ENCODE assay signal across 21 cellular contexts in the genomic region with DNA sequence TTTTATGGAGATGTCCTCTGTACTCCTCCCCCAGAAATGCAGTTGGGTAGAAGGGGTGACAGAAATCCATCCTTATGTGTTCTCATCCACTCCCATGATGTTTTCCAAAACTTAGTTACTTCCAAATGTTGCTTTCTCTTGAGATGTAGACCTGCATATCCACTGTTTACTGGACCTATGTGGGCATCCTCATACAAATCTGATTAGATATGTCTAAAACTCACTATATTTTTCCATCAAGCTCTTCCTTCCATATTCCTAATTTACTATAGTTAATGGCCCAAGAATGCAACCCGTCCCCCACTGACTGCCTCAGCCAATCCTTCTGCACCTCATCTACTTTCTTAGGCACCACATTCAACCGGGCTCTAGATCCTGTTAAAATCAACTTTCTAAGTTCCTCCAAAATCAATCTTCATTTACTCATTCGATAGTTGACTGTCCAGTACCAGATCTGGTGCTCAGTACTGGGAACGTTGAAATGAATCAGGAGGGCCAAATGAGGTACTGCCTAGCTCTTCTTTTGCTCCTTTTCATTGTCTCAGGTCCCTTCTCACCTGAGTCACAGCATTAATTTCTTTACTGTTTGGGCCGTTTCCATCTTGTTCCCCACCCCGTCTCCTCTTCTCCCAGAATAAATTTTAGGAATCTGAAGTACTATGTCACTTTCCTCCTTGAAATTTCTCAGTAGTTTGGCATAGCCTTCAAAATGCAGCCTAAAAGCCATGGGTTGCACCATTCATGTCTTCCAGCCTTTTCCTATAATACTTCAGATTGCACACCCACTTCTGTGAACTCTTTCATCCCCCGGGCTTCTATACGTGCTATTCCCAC. TPM values are rescaled to one million over a fixed set of nuclear protein-coding genes. Genes with fewer than 3 reads are reported as not detected.
DNase-seq lines count a peak whose midpoint lies in the region; ATAC-seq and TF ChIP-seq lines count a peak whose summit lies in the region.
"Had no signal": no experiment of that assay in that cellular context is flagged by ENCODE, and none has a peak within 500 bp of the region (broad histone marks: within the 10 kb centered on the region; RNA-seq: fewer than 3 reads in every experiment).

No MANE protein-coding gene starts in this region.

- H2AFZ ChIP-seq in HCT116 (ENCODE audit: low read depth, low read length, poor library complexity, severe bottlenecking): no peak overlapping the region

- no peak for TF ChIP-seq RAD21 in HCT116 (IDR thresholded peaks at IDR 0.05; ENCODE audit: low read depth)

- H3K79me2 ChIP-seq in HCT116 (ENCODE audit: insufficient read depth, low read length): peaks cover 28% of the 10 kb centered on the region

- no peaks in the 10 kb centered on the region; a peak in 1 of 4 replicates for H3K4me1 ChIP-seq in HCT116 (ENCODE audit: control insufficient read depth in 1 of 2, insufficient read depth in 2 of 2, low read length in 2 of 2)

- RAD21 ChIA-PET in HCT116 (lab: Charles Lee; ENCODE audit: low non-redundant PET in 1 of 2, low total read pairs in 2 of 2, uncharacterized antibody in 2 of 2, unreplicated experiment in 2 of 2): no interaction called here

- no peaks in the 10 kb centered on the region for H3K9me3 ChIP-seq in HCT116 (ENCODE audit: control insufficient read depth in 1 of 2, insufficient read depth in 1 of 2, low read depth in 1 of 2, low read length in 2 of 2)
- H3K9me3 ChIP-seq: heart right ventricle had no signal

- H3K9ac ChIP-seq in HCT116 (ENCODE audit: low read length): no peak overlapping the region

- H3K4me3 ChIP-seq in HCT116 (replicated peaks in 1 of 2; ENCODE audit: low read depth in 1 of 2, low read length in 2 of 2): no peak overlapping the region
- H3K4me3 ChIP-seq: heart right ventricle, SK-N-MC had no signal

- BruUV-seq in HCT116 (replicated peaks; lab: Mats Ljungman, UMichigan): no TSS peak

- TF ChIP-seq CTCF in HCT116 (IDR thresholded peaks at IDR 0.05 in 2 of 3, conservative IDR thresholded peaks at IDR 0.05 in 1 of 3; ENCODE audit: borderline replicate concordance in 1 of 3, insufficient read depth in 1 of 3, low read depth in 2 of 3, low read length in 2 of 3): no peak

- POLR2A ChIA-PET in HCT116 (lab: Charles Lee): interaction anchor here (1.6 to 1.8 kb wide), 2 partner anchors 7 to 9 kb away, joined by 4 to 5 read pairs; partner anchors contain the start of gene PLK2

- no peaks in the 10 kb centered on the region for H3K9me2 ChIP-seq in HCT116 (ENCODE audit: insufficient read depth)

- no peak overlapping the region for H3K4me2 ChIP-seq in HCT116 (ENCODE audit: low read length)

- H3K27me3 ChIP-seq in HCT116 (ENCODE audit: insufficient read depth, low read length): no peaks in the 10 kb centered on the region
- H3K27me3 ChIP-seq: heart right ventricle had no signal

- ATAC-seq in HCT116: peak; percentile 38; the same call in 1 of the 2 replicates
- peak; percentile 20 for ATAC-seq in SK-N-SH treated with all-trans-retinoic acid at 6 μM for 48 hours
- ATAC-seq in esophagus mucosa: peak; percentile 25
- ATAC-seq: activated CD8-positive, alpha-beta T cell treated with anti-CD3 and anti-CD28 coated beads for 36 hours; natural killer cell treated with Interleukin-12 subunit alpha and Interleukin-12 subunit beta and Interleukin-15 and Interleukin-18, amount 100 ng/mL, for 72 hours; stimulated activated naive B cell treated with anti-CD40 and anti-IgM and Interleukin-4, amounts not matched to agents 10 μg/mL and 1 μg/mL and 100 μg/mL, for 72 hours had no signal

- H3K36me3 ChIP-seq in HCT116 (ENCODE audit: control insufficient read depth in 1 of 2, insufficient read depth in 2 of 2, low read length in 2 of 2): peaks cover 33% of the 10 kb centered on the region in 2 experiments

- intact Hi-C loops in HCT116 (cut with micrococcal nuclease): no loop called here

- no peak for TF ChIP-seq POLR2A in HCT116 (IDR thresholded peaks at IDR 0.05; ENCODE audit: borderline replicate concordance, extremely low read depth, insufficient read depth, insufficient read length)

- H3K27ac ChIP-seq in HCT116 (ENCODE audit: low read depth, low read length): no peak overlapping the region
- H3K27ac ChIP-seq: SK-N-MC had no signal

- H4K20me1 ChIP-seq in HCT116 (ENCODE audit: insufficient read depth): peaks cover 29% of the 10 kb centered on the region; the same call in 1 of the 2 replicates

- DNase-seq in HCT116 (ENCODE audit: low read depth, low spot score) (no peak), myocyte (ENCODE audit: low read depth) (peak; percentile 22), foreskin melanocyte (no peak), SIG-M5 treated with dmso at 0.1 percent for 504 hours (lab: John Stamatoyannopoulos, UW; ENCODE audit: unreplicated experiment) (no peak), DMS53 treated with DMSO at 0.1 percent for 48 hours (lab: John Stamatoyannopoulos, UW; ENCODE audit: unreplicated experiment) (no peak), DMS79 (lab: John Stamatoyannopoulos, UW) (no peak)
- DNase-seq: activated CD4-positive, CD25-positive, alpha-beta regulatory T cell; activated CD8-positive, alpha-beta T cell treated with anti-CD3 and anti-CD28 coated beads for 36 hours; activated naive CD4-positive, alpha-beta T cell treated with Interleukin-2 at 50 U/mL for 16 hours; amniotic stem cell; CD4-positive, CD25-positive, alpha-beta regulatory T cell; DMS153; GOT3; heart right ventricle; NCI-H187; NCI-H2227 treated with DMSO at 0.1 percent for 48 hours; stimulated activated naive B cell treated with anti-CD40 and anti-IgM and Interleukin-4, amounts not matched to agents 10 μg/mL and 1 μg/mL and 100 μg/mL, for 72 hours had no signal

- CTCF ChIA-PET in HCT116 (lab: Charles Lee): no interaction called here

TF ChIP-seq in HCT116, 20 proteins besides CTCF, POLR2A, EP300 and RAD21 (continues in another document):
- TF ChIP-seq POLR2AphosphoS5 (IDR thresholded peaks at IDR 0.05; ENCODE audit: low read depth, low read length) (no peak), MAX (IDR thresholded peaks at IDR 0.05) (no peak), JUND (IDR thresholded peaks at IDR 0.05) (no peak), SIN3A (IDR thresholded peaks at IDR 0.05; ENCODE audit: low read depth) (no peak), SRF (IDR thresholded peaks at IDR 0.05; ENCODE audit: low read depth) (no peak)

TF ChIP-seq in SK-N-SH treated with all-trans-retinoic acid at 6 μM for 48 hours, 23 proteins besides CTCF, POLR2A, EP300 and RAD21 (continues in another document):
- TF ChIP-seq ZFP3 (CRISPR knock-in tag; IDR thresholded peaks at IDR 0.05): no peak
- TF ChIP-seq TOX (CRISPR knock-in tag; IDR thresholded peaks at IDR 0.05; ENCODE audit: borderline replicate concordance): no peak; the same call in none of the 2 replicates
- no peak; the same call in 1 of the 2 replicates for TF ChIP-seq CREB5 (CRISPR knock-in tag; IDR thresholded peaks at IDR 0.05; ENCODE audit: low read depth)
- no peak for TF ChIP-seq ZNF70 (CRISPR knock-in tag; IDR thresholded peaks at IDR 0.05)
- peak; percentile 91; the same call in 1 of the 2 replicates for TF ChIP-seq RARB (CRISPR knock-in tag; IDR thresholded peaks at IDR 0.05)
- TF ChIP-seq POU6F1 (CRISPR knock-in tag; IDR thresholded peaks at IDR 0.05; ENCODE audit: borderline replicate concordance, low read depth): 0 out of 2 replicates have a peak, but pooled peaks have one; percentile 89
- TF ChIP-seq ZNF565 (CRISPR knock-in tag; conservative IDR thresholded peaks at IDR 0.05; ENCODE audit: low read depth): no peak
- TF ChIP-seq TCF4 (CRISPR knock-in tag; IDR thresholded peaks at IDR 0.05; ENCODE audit: borderline replicate concordance): peak; percentile 17; the same call in 1 of the 2 replicates
- TF ChIP-seq PPARA (CRISPR knock-in tag; IDR thresholded peaks at IDR 0.05; ENCODE audit: borderline replicate concordance): no peak
- no peak; the same call in 1 of the 2 replicates for TF ChIP-seq ZFP30 (CRISPR knock-in tag; IDR thresholded peaks at IDR 0.05)
- TF ChIP-seq ISL1 (CRISPR knock-in tag; IDR thresholded peaks at IDR 0.05): peak; percentile 12; the same call in 1 of the 2 replicates

RNA-seq across cellular contexts. Expression of gene PLK2, which starts 7.9 kb away (rescaled TPM):
- 54.6 TPM for total RNA-seq in HCT116 (2021; ENCODE audit: unreplicated experiment)
- 48.4 and 89.4 TPM in 2 replicates for polyA plus RNA-seq in HCT116 (2012)
- total RNA-seq in esophagus mucosa: 90.7 TPM
- 171 and 198 TPM in 2 replicates for total RNA-seq in myocyte
- 109 TPM for polyA plus RNA-seq in myocyte (2012)

RNA-seq across cellular contexts. Expression of gene GAPT, which starts 39.3 kb away (rescaled TPM):
- total RNA-seq in HCT116 (2021; ENCODE audit: unreplicated experiment) (not detected), esophagus mucosa (0.40 TPM), myocyte (not detected in 2 replicates)
- polyA plus RNA-seq in HCT116 (2012): not detected in 2 replicates
- polyA plus RNA-seq in myocyte (2012): not detected
- total RNA-seq: activated CD8-positive, alpha-beta T cell treated with anti-CD3 and anti-CD28 coated beads for 36 hours had no signal
